In the genomic region with DNA sequence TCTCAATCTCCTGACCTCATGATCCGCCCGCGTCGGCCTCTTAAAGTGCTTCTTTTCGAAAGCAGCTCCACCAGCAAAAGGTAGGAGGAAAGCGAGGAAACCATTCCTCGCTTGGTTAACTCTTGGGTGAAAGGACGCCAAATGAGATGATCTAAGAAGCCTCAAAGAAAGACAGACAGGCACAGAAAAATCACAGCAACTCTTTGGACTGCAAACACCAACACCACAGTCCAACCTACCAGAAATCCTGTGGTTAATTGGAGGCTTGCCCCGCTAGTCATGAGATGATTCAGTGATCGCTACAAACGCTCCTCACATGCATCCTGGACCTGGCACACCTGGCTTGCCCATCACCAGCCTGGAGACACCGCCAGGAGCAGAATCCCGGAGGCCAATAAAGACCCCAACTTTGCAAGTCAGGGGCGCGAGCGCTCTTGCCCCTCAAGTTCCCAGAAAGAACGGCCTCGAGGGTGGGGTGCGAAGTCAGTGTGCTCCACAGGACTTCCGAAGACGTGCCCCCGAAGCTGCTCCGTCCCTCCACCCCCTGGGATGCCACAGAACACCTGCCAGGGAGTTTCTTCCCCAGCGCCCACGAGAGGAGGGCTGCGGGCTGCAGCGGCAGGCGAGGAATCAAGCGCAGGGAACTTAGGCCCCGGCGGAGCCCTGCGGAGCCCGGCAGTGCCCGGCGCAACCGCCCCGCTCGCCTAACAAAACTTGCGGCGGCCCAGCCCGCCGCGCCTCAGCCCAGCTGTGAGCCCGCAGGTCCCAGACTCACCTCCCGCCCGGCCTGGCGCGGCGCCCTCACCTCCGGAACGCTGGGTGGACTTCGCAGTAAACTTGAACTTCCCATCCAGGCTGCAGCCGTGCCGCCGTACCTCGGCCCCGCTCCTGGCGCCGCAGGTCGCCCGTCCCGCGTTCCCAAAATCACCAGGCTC, we compare ENCODE assay signal across 8 cellular contexts. TPM values are rescaled to one million over a fixed set of nuclear protein-coding genes. Genes with fewer than 3 reads are reported as not detected.
A peak's percentile ranks its signal among the peaks of the same experiment; 100 is the strongest.
DNase-seq lines count a peak whose midpoint lies in the region; ATAC-seq, FAIRE-seq and TF ChIP-seq lines count a peak whose summit lies in the region.
"Not testable (repeated sequence)": the region's sequence is repeated elsewhere in the genome, so short reads cannot be mapped to it uniquely, and the experiment has no call there.

No MANE protein-coding gene starts in this region.

- not testable (repeated sequence) for H4K20me1 ChIP-seq in K562 (replicated peaks; ENCODE audit: control insufficient read depth, insufficient read depth, low read length)

- H3K27ac ChIP-seq in KOPT-K1 (ENCODE audit: low read depth, low read length, poor library complexity, severe bottlenecking) (peak overlapping the region; percentile 71), K562 (ENCODE audit: extremely low read depth, low read depth, low read length) (peak overlapping the region; percentile 79; the same call in 1 of the 3 replicates), left ventricle myocardium inferior (replicated peaks) (peak overlapping the region; percentile 86), neutrophil (peak overlapping the region; percentile 74), vagina (peak overlapping the region; percentile 75)

- not testable (repeated sequence) for BruUV-seq in K562 (replicated peaks; lab: Mats Ljungman, UMichigan)

- TF ChIP-seq CTCF in K562 (IDR thresholded peaks at IDR 0.05 in 2 of 3, conservative IDR thresholded peaks at IDR 0.05 in 1 of 3; ENCODE audit: insufficient read depth in 2 of 3, low read depth in 1 of 3, low read length in 3 of 3); left ventricle myocardium inferior (IDR thresholded peaks at IDR 0.05; ENCODE audit: borderline replicate concordance); neutrophil (IDR thresholded peaks at IDR 0.05); vagina (IDR thresholded peaks at IDR 0.05): not testable (repeated sequence)

- not testable (repeated sequence) for H2AFZ ChIP-seq in K562 (ENCODE audit: low read depth, low read length)

- not testable (repeated sequence) for H3K9me3 ChIP-seq in KOPT-K1 (ENCODE audit: insufficient read depth, low read length, poor library complexity, severe bottlenecking); T-helper 17 cell (ENCODE audit: control insufficient read depth, low read length, poor library complexity, severe bottlenecking); K562 (replicated peaks; ENCODE audit: control insufficient read depth, insufficient read depth, low read depth, low read length); left ventricle myocardium inferior (replicated peaks); neutrophil; vagina

- H3K27me3 ChIP-seq in K562 (ENCODE audit: control insufficient read depth in 2 of 2, insufficient read depth in 2 of 2, low read length in 2 of 2); left ventricle myocardium inferior (ENCODE audit: low read depth); vagina: not testable (repeated sequence)
- peaks cover 23% of the 10 kb centered on the region for H3K27me3 ChIP-seq in neutrophil

- TF ChIP-seq RAD21 in K562 (CRISPR knock-in tag; conservative IDR thresholded peaks at IDR 0.05 in 1 of 2, IDR thresholded peaks at IDR 0.05 in 1 of 2), result not testable (repeated sequence)

- not testable (repeated sequence) for H3K9me1 ChIP-seq in K562 (ENCODE audit: control insufficient read depth, insufficient read depth, low read length)

- POLR2A ChIA-PET in K562 (lab: Yijun Ruan, JAX), result interaction anchor here (1.6 kb wide), 1 partner anchor 183 kb away, joined by 4 read pairs; no protein-coding TSS in a partner anchor

- H3K4me3 ChIP-seq in K562 (peak overlapping the region; percentile 65), left ventricle myocardium inferior (peak overlapping the region; percentile 86), neutrophil (ENCODE audit: low read depth in 1 of 2, low read length in 1 of 2) (peak overlapping the region; percentile 62 to 66), vagina (peak overlapping the region; percentile 57 to 70)

- peak overlapping the region; percentile 97 for H3K4me3 Mint-ChIP-seq in T-helper 17 cell

- peak overlapping the region; percentile 66 for H3K4me2 ChIP-seq in K562 (ENCODE audit: insufficient read depth, low read length)

- H3K27ac Mint-ChIP-seq in T-helper 17 cell, result peak overlapping the region; percentile 95

- not testable (repeated sequence) for H3K27me3 Mint-ChIP-seq in T-helper 17 cell

- not testable (repeated sequence) for H3K36me3 Mint-ChIP-seq in T-helper 17 cell (ENCODE audit: low read depth)

- 5% methylated on average over 26 of the region's 63 CpGs for WGBS in K562 (ENCODE audit: insufficient coverage, low coverage, missing lambda C conversion rate)

- not testable (repeated sequence) for H3K36me3 ChIP-seq in KOPT-K1 (ENCODE audit: insufficient read depth, low read length); K562 (ENCODE audit: control insufficient read depth, insufficient read depth, low read length); left ventricle myocardium inferior; neutrophil; vagina

- H3K4me1 ChIP-seq in K562 (replicated peaks in 1 of 2; ENCODE audit: control insufficient read depth in 2 of 2, insufficient read depth in 2 of 2, low read length in 2 of 2); neutrophil (ENCODE audit: control insufficient read depth in 1 of 2, insufficient read depth in 1 of 2, low read depth in 1 of 2, low read length in 1 of 2); vagina: not testable (repeated sequence)
- peaks cover 16% of the 10 kb centered on the region for H3K4me1 ChIP-seq in left ventricle myocardium inferior

- intact Hi-C loops in K562 (cut with micrococcal nuclease); left ventricle myocardium inferior (cut with micrococcal nuclease); vagina (cut with DNase I): not testable (repeated sequence)

- ATAC-seq in GM18499 (IDR thresholded peaks at IDR 0.05; ENCODE audit: insufficient read depth, unreplicated experiment), result peak; percentile 18
- ATAC-seq in HG02571 (IDR thresholded peaks at IDR 0.05; ENCODE audit: unreplicated experiment), result peak; percentile 23
- peak; percentile 38 for ATAC-seq in T-helper 17 cell
- peak; percentile 35 for ATAC-seq in K562

- not testable (repeated sequence) for H3K4me1 Mint-ChIP-seq in T-helper 17 cell

- in situ Hi-C loops in K562 (cut with MboI), result not testable (repeated sequence)

- CTCF ChIA-PET in K562 (lab: Yijun Ruan, JAX; ENCODE audit: low intra/inter-chr PET ratio), result not testable (repeated sequence)

- FAIRE-seq in K562 (lab: Jason Lieb, UNC), result not testable (repeated sequence)

- TF ChIP-seq POLR2A in K562 (conservative IDR thresholded peaks at IDR 0.05); vagina (IDR thresholded peaks at IDR 0.05): not testable (repeated sequence)

- H3K79me2 ChIP-seq in K562 (ENCODE audit: control insufficient read depth, insufficient read depth, low read length), result not testable (repeated sequence)

- peak overlapping the region; percentile 66 to 89; a peak in 3 of 4 replicates for H3K9ac ChIP-seq in K562 (ENCODE audit: insufficient read depth in 1 of 2, low read depth in 2 of 2, low read length in 2 of 2)

- TF ChIP-seq EP300 in K562 (IDR thresholded peaks at IDR 0.05; ENCODE audit: low read length), result not testable (repeated sequence)

- DNase-seq in T-helper 17 cell; vagina (ENCODE audit: extremely low spot score in 2 of 2): not testable (repeated sequence)
- DNase-seq in K562 (ENCODE audit: extremely low read depth in 1 of 4, low spot score in 3 of 4) (peak in 3 of 4 experiments; percentile 22 to 41 (median 32)), left ventricle myocardium inferior (peak; percentile 58)

TF ChIP-seq in K562, 482 proteins besides CTCF, POLR2A, EP300 and RAD21 (continues in another document):
- peak in 1 of 2 experiments; percentile 48; a peak in 1 of 4 replicates for TF ChIP-seq KDM1A (IDR thresholded peaks at IDR 0.05)

RNA-seq across cellular contexts. Expression of a gene that starts 0.9 kb away (rescaled TPM):
- total RNA-seq in T-helper 17 cell (10 to 100 TPM; 19.1 to 21.3 TPM), K562 (2014; rRNA removed) (5.1 and 5.6 TPM in 2 replicates), K562 (2014; rRNA removed; fragmentation: Illumina TruSeq; extraction: Trizol) (6.9 and 7.9 TPM in 2 replicates), K562 (2015; rRNA removed; fragmentation: Illumina TruSeq; extraction: Trizol) (8.1 and 8.7 TPM in 2 replicates), K562 (2021) (6.5 and 8.0 TPM in 2 replicates), left ventricle myocardium inferior (3.1 TPM), vagina (9.1 TPM)
- 27.8 and 43.3 TPM in 2 replicates for total RNA-seq in K562 (2011; cell fraction: chromatin; rRNA removed; ENCODE audit: low replicate concordance)
- 16.5 and 18.8 TPM in 2 replicates for total RNA-seq in K562 (2011; cell fraction: nucleolus; rRNA removed)
- total RNA-seq in K562 (2011; cell fraction: nucleoplasm; rRNA removed), result 22.3 and 25.0 TPM in 2 replicates
- polyA plus RNA-seq in K562 (2011; rRNA removed) (16.5 and 17.0 TPM in 2 replicates), K562 (2014; fragmentation: Illumina TruSeq; extraction: Trizol) (9.3 and 10.2 TPM in 2 replicates), K562 (2014; fragmentation: Nextera tagmentation; extraction: Ambion mirVana) (1 to 10 TPM; 2.8 to 3.3 TPM), K562 (2014; rRNA removed) (9.1 and 10.1 TPM in 2 replicates)
- polyA plus RNA-seq in K562 (2011; cell fraction: cytosol; rRNA removed), result 5.7 and 8.7 TPM in 2 replicates
- polyA plus RNA-seq in K562 (2011; cell fraction: nucleus; rRNA removed), result 57.0 and 64.2 TPM in 2 replicates
- 6.3 and 9.5 TPM in 2 replicates for polyA plus RNA-seq in K562 (2012)
- 7.6 and 8.5 TPM in 2 replicates for polyA minus RNA-seq in K562 (2011; rRNA and poly(A)+ RNA removed)
- 2.4 and 3.9 TPM in 2 replicates for polyA minus RNA-seq in K562 (2011; cell fraction: cytosol; rRNA and poly(A)+ RNA removed)
- 12.9 and 17.0 TPM in 2 replicates for polyA minus RNA-seq in K562 (2011; cell fraction: nucleus; rRNA and poly(A)+ RNA removed)
